In the genomic region with DNA sequence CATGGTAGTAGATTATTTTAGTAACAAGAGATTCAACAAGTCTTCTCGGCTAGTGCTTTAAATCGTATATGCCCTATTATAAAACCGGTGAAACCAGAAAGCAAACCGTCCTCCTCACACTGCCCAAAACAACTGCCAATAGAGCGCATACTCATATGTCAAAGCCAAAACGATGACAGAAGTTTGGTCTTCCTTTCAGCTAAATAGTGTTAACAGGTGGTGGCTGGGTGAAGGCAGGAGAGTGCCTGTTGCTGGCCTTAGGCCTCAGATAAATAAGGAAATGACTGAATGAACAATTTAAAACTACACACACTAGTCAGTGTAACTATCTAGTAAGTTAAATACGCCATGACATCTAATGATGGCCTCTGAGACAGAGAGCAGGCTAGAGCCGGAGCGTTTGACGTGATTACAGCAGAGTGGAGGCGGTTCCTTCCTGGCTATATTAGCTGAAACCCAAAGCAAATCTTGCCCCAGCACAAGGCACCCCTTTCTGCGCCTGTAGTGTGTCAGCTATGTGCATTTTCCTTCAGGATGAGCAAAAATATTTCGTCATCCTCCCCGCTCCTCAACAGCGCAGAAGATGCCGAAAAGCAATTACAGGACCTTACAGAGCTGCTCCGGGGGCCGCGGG, we compare ENCODE assay signal across 9 cellular contexts. TPM values are rescaled to one million over a fixed set of nuclear protein-coding genes. Genes with fewer than 3 reads are reported as not detected.
A peak's percentile ranks its signal among the peaks of the same experiment; 100 is the strongest.
DNase-seq lines count a peak whose midpoint lies in the region; ATAC-seq and TF ChIP-seq lines count a peak whose summit lies in the region.
"Had no signal": no experiment of that assay in that cellular context is flagged by ENCODE, and none has a peak within 500 bp of the region (broad histone marks: within the 10 kb centered on the region; RNA-seq: fewer than 3 reads in every experiment).

No MANE protein-coding gene starts in this region.

- H3K27me3 Mint-ChIP-seq in Calu3 (ENCODE audit: unreplicated experiment) = no peaks in the 10 kb centered on the region

- H3K36me3 ChIP-seq in osteoblast (ENCODE audit: insufficient read depth, low read length) = no peaks in the 10 kb centered on the region

- BruUV-seq in Calu3 (replicated peaks; lab: Mats Ljungman, UMichigan) = no TSS peak

- H3K4me1 Mint-ChIP-seq in Calu3 (ENCODE audit: low read depth, unreplicated experiment) = peaks cover 9% of the 10 kb centered on the region

- no peaks in the 10 kb centered on the region for H4K20me1 ChIP-seq in osteoblast (ENCODE audit: insufficient read depth, low read length)

- intact Hi-C loops in Calu3 (cut with micrococcal nuclease; ENCODE audit: unreplicated experiment) = loop anchor here (1.0 to 5.0 kb wide), 3 partner anchors 33 to 61 kb away; no protein-coding TSS in a partner anchor

- no peaks in the 10 kb centered on the region for H3K4me1 ChIP-seq in osteoblast (ENCODE audit: insufficient read depth, low read length)

- H2AFZ ChIP-seq in osteoblast (ENCODE audit: low read length) = no peak overlapping the region

- H3K4me3 ChIP-seq in fibroblast of villous mesenchyme (ENCODE audit: low read depth, low read length) = peak overlapping the region; percentile 40
- H3K4me3 ChIP-seq in osteoblast (ENCODE audit: insufficient read depth, low read length) = no peak overlapping the region

- DNase-seq in Calu3 (peak; percentile 6), NCI-H526 (lab: John Stamatoyannopoulos, UW) (peak; percentile 43 to 69), fibroblast of villous mesenchyme (ENCODE audit: low read depth) (peak; percentile 28), osteoblast (ENCODE audit: insufficient read length, low spot score, missing footprints) (peak; percentile 76), NCI-H524 treated with DMSO at 0.1 percent for 48 hours (lab: John Stamatoyannopoulos, UW) (no peak)
- DNase-seq in stimulated activated CD4-positive, alpha-beta T cell treated with anti-CD3 and anti-CD28 coated beads, Interleukin-2, amount 100 ng/mL, for 48 hours = no peak
- DNase-seq: Karpas-422 had no signal

- no peaks in the 10 kb centered on the region for H3K79me2 ChIP-seq in osteoblast (ENCODE audit: insufficient read depth, low read length)

- H3K4me2 ChIP-seq in osteoblast (ENCODE audit: insufficient read depth, low read length) = no peak overlapping the region

- H3K9me3 ChIP-seq in osteoblast (ENCODE audit: low read depth, low read length) = peaks cover 3% of the 10 kb centered on the region

- no peak overlapping the region for H3K27ac ChIP-seq in osteoblast (ENCODE audit: low read depth, low read length)

- ATAC-seq in GM21619 (IDR thresholded peaks at IDR 0.05; ENCODE audit: unreplicated experiment) = no peak
- no peak for ATAC-seq in HG02759 (IDR thresholded peaks at IDR 0.05; ENCODE audit: unreplicated experiment)

- H3K27me3 ChIP-seq in osteoblast (ENCODE audit: insufficient read depth, low read length) = peaks cover 56% of the 10 kb centered on the region

- TF ChIP-seq CTCF in Calu3 (IDR thresholded peaks at IDR 0.05; ENCODE audit: unreplicated experiment) = no peak
- TF ChIP-seq CTCF in fibroblast of villous mesenchyme (IDR thresholded peaks at IDR 0.05; ENCODE audit: insufficient read depth, low read depth, low read length) = no peak
- TF ChIP-seq CTCF in osteoblast (IDR thresholded peaks at IDR 0.05; ENCODE audit: extremely low read depth, low read depth, low read length) = no peak

- H3K27ac Mint-ChIP-seq in Calu3 (ENCODE audit: unreplicated experiment) = peak overlapping the region; percentile 52

- H3K9me3 Mint-ChIP-seq in Calu3 (ENCODE audit: low read depth, unreplicated experiment) = peaks cover 11% of the 10 kb centered on the region

- H3K36me3 Mint-ChIP-seq in Calu3 (ENCODE audit: insufficient read depth, unreplicated experiment) = peaks cover 34% of the 10 kb centered on the region

- peak overlapping the region; percentile 80 for H3K4me3 Mint-ChIP-seq in Calu3 (ENCODE audit: low read depth, unreplicated experiment)

- CTCF ChIA-PET in Calu3 (lab: Charles Lee) = interaction anchor here (0.5 to 2.6 kb wide), 6 partner anchors 29 to 207 kb away, joined by 3 to 13 read pairs (median 8); no protein-coding TSS in a partner anchor

RNA-seq across cellular contexts. Expression of a gene that starts 1.6 kb away (rescaled TPM):
- total RNA-seq in Calu3 (2022) = 8.7 and 9.7 TPM in 2 replicates
- total RNA-seq in fibroblast of villous mesenchyme = 0.32 and 1.3 TPM in 2 replicates
- total RNA-seq in osteoblast = under 0.01 TPM in 2 replicates

Comparison
In these comparisons a context has a peak if more than half of its experiments do, and no peak if none do; other contexts are left out.
1. DNase-seq: peak in Calu3 (single experiment), NCI-H526 (2 of 2), fibroblast of villous mesenchyme (single experiment) and osteoblast (single experiment); none in NCI-H524 treated with DMSO at 0.1 percent for 48 hours (single experiment) and stimulated activated CD4-positive, alpha-beta T cell treated with anti-CD3 and anti-CD28 coated beads, Interleukin-2, amount 100 ng/mL, for 48 hours (0 of 2).